ENCODE assay signal across 10 cellular contexts in genomic region chr7:140624903-140625558, GRCh38. TPM values are rescaled to one million over a fixed set of nuclear protein-coding genes. Genes with fewer than 3 reads are reported as not detected.
DNase-seq lines count a peak whose midpoint lies in the region; ATAC-seq, FAIRE-seq and TF ChIP-seq lines count a peak whose summit lies in the region.
"Not testable (repeated sequence)": the region's sequence is repeated elsewhere in the genome, so short reads cannot be mapped to it uniquely, and the experiment has no call there.
"Had no signal": no experiment of that assay in that cellular context is flagged by ENCODE, and none has a peak within 500 bp of the region (broad histone marks: within the 10 kb centered on the region; RNA-seq: fewer than 3 reads in every experiment).

No MANE protein-coding gene starts in this region.

- H2AK5ac ChIP-seq in trophoblast cell (ENCODE audit: low read length) = not testable (repeated sequence)

- not testable (repeated sequence) for H3K36me3 Mint-ChIP-seq in astrocyte (ENCODE audit: low read depth, unreplicated experiment); endothelial cell (ENCODE audit: low read depth, unreplicated experiment); mesothelial cell of epicardium

- not testable (repeated sequence) for ATAC-seq in heart left ventricle

- peak overlapping the region; percentile 89 for H4K91ac ChIP-seq in trophoblast cell (ENCODE audit: low read depth, low read length)

- H3K79me1 ChIP-seq in trophoblast cell (ENCODE audit: low read length) = peaks cover 22% of the 10 kb centered on the region

- FAIRE-seq in astrocyte (lab: Jason Lieb, UNC) = not testable (repeated sequence)

- not testable (repeated sequence) for H3K79me2 ChIP-seq in PC-9 (ENCODE audit: low read depth); astrocyte (ENCODE audit: insufficient read depth, low read length); trophoblast cell (ENCODE audit: control insufficient read depth, insufficient read depth, low read length, poor library complexity)

- peak overlapping the region; percentile 78 for H2BK5ac ChIP-seq in trophoblast cell (ENCODE audit: low read depth, low read length, poor library complexity)

- CTCF ChIA-PET in PC-9 (lab: Charles Lee) = interaction anchor here (0.6 to 1.0 kb wide), 5 partner anchors 28 to 1159 kb away, joined by 3 to 6 read pairs (median 3); no protein-coding TSS in a partner anchor

- not testable (repeated sequence) for H3K4me3 Mint-ChIP-seq in astrocyte (ENCODE audit: unreplicated experiment); endothelial cell (ENCODE audit: unreplicated experiment); mesothelial cell of epicardium

- BruUV-seq in PC-9 (replicated peaks; lab: Mats Ljungman, UMichigan) = not testable (repeated sequence)

- not testable (repeated sequence) for H3K27me3 Mint-ChIP-seq in astrocyte (ENCODE audit: low read depth, unreplicated experiment); endothelial cell (ENCODE audit: unreplicated experiment); mesothelial cell of epicardium (ENCODE audit: low read depth)

- TF ChIP-seq CTCF in PC-9 (conservative IDR thresholded peaks at IDR 0.05); astrocyte (IDR thresholded peaks at IDR 0.05; ENCODE audit: insufficient read depth, low read depth, low read length); endothelial cell (IDR thresholded peaks at IDR 0.05; ENCODE audit: unreplicated experiment); heart left ventricle (IDR thresholded peaks at IDR 0.05); mesothelial cell of epicardium (IDR thresholded peaks at IDR 0.05; ENCODE audit: unreplicated experiment): not testable (repeated sequence)

- peak overlapping the region; percentile 81 for H2BK120ac ChIP-seq in trophoblast cell (ENCODE audit: insufficient read depth, low read length, poor library complexity)

- H3K14ac ChIP-seq in trophoblast cell (ENCODE audit: low read length) = peak overlapping the region; percentile 64

- H3K4me1 Mint-ChIP-seq in astrocyte (ENCODE audit: low read depth, unreplicated experiment) (peaks cover 30% of the 10 kb centered on the region), endothelial cell (ENCODE audit: unreplicated experiment) (peaks cover 25% of the 10 kb centered on the region), mesothelial cell of epicardium (peaks cover 34% of the 10 kb centered on the region)

- WGBS in heart left ventricle, 4 donors = 88 to 95% (median 93%) methylated on average over 17 of the region's 17 CpGs
- no CpG with 5 or more reads among the region's 17 CpGs for WGBS in trophoblast cell (ENCODE audit: extremely low coverage, insufficient coverage, insufficient read length)

- peak; percentile 55 for DNase-seq in ELF-1 (ENCODE audit: low read depth, low spot score)
- not testable (repeated sequence) for DNase-seq in PC-9; astrocyte (ENCODE audit: low read depth); endothelial cell (ENCODE audit: low spot score); mesothelial cell of epicardium (ENCODE audit: low spot score in 2 of 2, unreplicated experiment in 2 of 2)
- peak in 1 of 5 donors; percentile 13 for DNase-seq in heart left ventricle
- DNase-seq in trophoblast cell = peak; percentile 84 to 94

- H4K20me1 ChIP-seq in PC-9 (ENCODE audit: insufficient read depth); astrocyte (ENCODE audit: insufficient read depth, low read length): not testable (repeated sequence)

- H2AFZ ChIP-seq in PC-9; astrocyte (ENCODE audit: low read depth, low read length); trophoblast cell (ENCODE audit: insufficient read depth, low read length, poor library complexity): not testable (repeated sequence)

- intact Hi-C loops in PC-9 (cut with micrococcal nuclease; ENCODE audit: unreplicated experiment); heart left ventricle (cut with DNase I): not testable (repeated sequence)

- peak overlapping the region; percentile 38 for H3K4me2 ChIP-seq in PC-9
- H3K4me2 ChIP-seq in astrocyte (ENCODE audit: low read length); trophoblast cell (ENCODE audit: low read length): not testable (repeated sequence)

- not testable (repeated sequence) for TF ChIP-seq POLR2A in heart left ventricle (IDR thresholded peaks at IDR 0.05)

- POLR2A ChIA-PET in PC-9 (lab: Charles Lee; ENCODE audit: unreplicated experiment) = interaction anchor here (0.6 to 0.9 kb wide), 4 partner anchors 16 to 139 kb away, joined by 3 to 26 read pairs (median 7); partner anchors contain the start of gene DENND2A

- not testable (repeated sequence) for H4K12ac ChIP-seq in trophoblast cell (ENCODE audit: low read depth, low read length)

- not testable (repeated sequence) for H3K9me3 Mint-ChIP-seq in astrocyte (ENCODE audit: unreplicated experiment); endothelial cell (ENCODE audit: unreplicated experiment); mesothelial cell of epicardium

- not testable (repeated sequence) for H3K36me3 ChIP-seq in PC-9 (ENCODE audit: low read depth); astrocyte (ENCODE audit: insufficient read depth, low read length); heart left ventricle; trophoblast cell (ENCODE audit: control insufficient read depth in 1 of 2, insufficient read depth in 2 of 2, low read length in 2 of 2); subcutaneous abdominal adipose tissue (ENCODE audit: control insufficient read depth in 5 of 5, insufficient read depth in 5 of 5, low read length in 5 of 5)

- H3K9me2 ChIP-seq in PC-9 (ENCODE audit: insufficient read depth) = not testable (repeated sequence)

- H3K27me3 ChIP-seq in PC-9 (ENCODE audit: insufficient read depth, low read depth); astrocyte (ENCODE audit: insufficient read depth, low read length); heart left ventricle; trophoblast cell (ENCODE audit: insufficient read depth, low read length); subcutaneous abdominal adipose tissue (ENCODE audit: control insufficient read depth in 5 of 5, insufficient read depth in 4 of 5, low read length in 5 of 5): not testable (repeated sequence)

- H3K4ac ChIP-seq in trophoblast cell (ENCODE audit: low read depth, low read length) = peak overlapping the region; percentile 71

- peak overlapping the region; percentile 79 for H3K27ac ChIP-seq in PC-9
- peak overlapping the region; percentile 90 for H3K27ac ChIP-seq in astrocyte (ENCODE audit: low read depth, low read length)
- peak overlapping the region in 11 of 12 donors; percentile 15 to 89 (median 76) for H3K27ac ChIP-seq in heart left ventricle
- peak overlapping the region; percentile 73 for H3K27ac ChIP-seq in trophoblast cell (ENCODE audit: low read depth, low read length)
- peak overlapping the region; percentile 35 for H3K27ac ChIP-seq in subcutaneous abdominal adipose tissue (ENCODE audit: low read depth, low read length)

- peak overlapping the region; percentile 69 for H3K9ac ChIP-seq in astrocyte (ENCODE audit: low read length)
- not testable (repeated sequence) for H3K9ac ChIP-seq in trophoblast cell (ENCODE audit: low read length); subcutaneous abdominal adipose tissue (ENCODE audit: low read length in 5 of 5)

- not testable (repeated sequence) for H3K9me3 ChIP-seq in PC-9 (ENCODE audit: insufficient read depth, low read depth); astrocyte (ENCODE audit: insufficient read depth, low read depth, low read length); heart left ventricle; trophoblast cell (ENCODE audit: insufficient read depth, low read depth, low read length); subcutaneous abdominal adipose tissue (ENCODE audit: control insufficient read depth in 5 of 5, low read length in 5 of 5)

- peak overlapping the region; percentile 84 for H2BK12ac ChIP-seq in trophoblast cell (ENCODE audit: low read length)

- not testable (repeated sequence) for H3K23ac ChIP-seq in trophoblast cell (ENCODE audit: low read length)

- H3K4me1 ChIP-seq in PC-9 (replicated peaks; ENCODE audit: insufficient read depth) (peaks cover 76% of the 10 kb centered on the region), astrocyte (ENCODE audit: insufficient read depth, low read length) (peaks cover 41% of the 10 kb centered on the region), heart left ventricle (peaks cover 0 to 59% (median 30%) of the 10 kb centered on the region in 12 donors), trophoblast cell (ENCODE audit: control insufficient read depth in 1 of 2, insufficient read depth in 2 of 2, low read length in 2 of 2) (peaks cover 18 to 23% of the 10 kb centered on the region in 2 experiments), subcutaneous abdominal adipose tissue (ENCODE audit: control insufficient read depth in 5 of 5, insufficient read depth in 5 of 5, low read length in 5 of 5) (peaks cover 9 to 55% (median 29%) of the 10 kb centered on the region in 5 donors)

- H3K27ac Mint-ChIP-seq in astrocyte (ENCODE audit: unreplicated experiment) (peak overlapping the region; percentile 99), endothelial cell (ENCODE audit: unreplicated experiment) (peak overlapping the region; percentile 30), mesothelial cell of epicardium (peak overlapping the region; percentile 98)

- H3K4me3 ChIP-seq in PC-9; astrocyte (ENCODE audit: insufficient read depth, low read depth, low read length); heart left ventricle; trophoblast cell (ENCODE audit: low read depth, low read length); subcutaneous abdominal adipose tissue (ENCODE audit: low read depth in 1 of 5, low read length in 5 of 5): not testable (repeated sequence)

- peaks cover 73% of the 10 kb centered on the region for H3F3A ChIP-seq in PC-9 (ENCODE audit: insufficient read depth, low read depth)

- peak overlapping the region; percentile 62 for H3K18ac ChIP-seq in trophoblast cell (ENCODE audit: low read length)

- peak overlapping the region; percentile 22 for H4K8ac ChIP-seq in trophoblast cell (ENCODE audit: low read depth, low read length)

RNA-seq across cellular contexts. Expression of gene DENND2A, which starts 15.6 kb away (rescaled TPM):
- 3.7 and 4.2 TPM in 2 replicates for total RNA-seq in PC-9 (2021)
- total RNA-seq in astrocyte = 41.7 and 42.1 TPM in 2 replicates
- total RNA-seq in endothelial cell (ENCODE audit: unreplicated experiment) = 41.0 TPM
- total RNA-seq in heart left ventricle = 10 to 100 TPM in 6 of 9 donors, 1 to 10 TPM in 3; 6.7 to 17.9 (median 10.8) TPM
- polyA plus RNA-seq in heart left ventricle = 1 to 10 TPM; 4.6 to 6.2 TPM
- total RNA-seq in mesothelial cell of epicardium = 31.9 to 38.0 TPM (median 32.3 TPM) in 3 replicates
- polyA plus RNA-seq in trophoblast cell (2013) = 16.2 and 17.5 TPM in 2 replicates
- total RNA-seq: Calu3 had no signal
- polyA plus RNA-seq: IgD-negative memory B cell had no signal

RNA-seq across cellular contexts. Expression of gene ADCK2, which starts 47.7 kb away (rescaled TPM):
- total RNA-seq in PC-9 (2021) = 35.3 and 41.7 TPM in 2 replicates
- total RNA-seq in astrocyte = 11.5 and 12.4 TPM in 2 replicates
- 37.6 TPM for total RNA-seq in endothelial cell (ENCODE audit: unreplicated experiment)
- 10 to 100 TPM in 6 of 9 donors, 1 to 10 TPM in 3; 6.8 to 18.3 (median 10.5) TPM for total RNA-seq in heart left ventricle
- 10 to 100 TPM in 1 of 2 donors, 1 to 10 TPM in 1; 5.3 to 15.4 TPM for polyA plus RNA-seq in heart left ventricle
- total RNA-seq in mesothelial cell of epicardium = 24.9 to 28.8 TPM (median 26.6 TPM) in 3 replicates
- 23.9 and 24.8 TPM in 2 replicates for polyA plus RNA-seq in trophoblast cell (2013)

Comparison
In these comparisons a context has a peak if more than half of its experiments do, and no peak if none do; other contexts are left out.
1. H3K27ac ChIP-seq: peak in every context shown above with its lines; median percentile 90 in astrocyte; 79 in PC-9; 76 in heart left ventricle; 73 in trophoblast cell; 35 in subcutaneous abdominal adipose tissue.
2. H3K27ac Mint-ChIP-seq: peak in every context shown above with its lines; median percentile 99 in astrocyte; 98 in mesothelial cell of epicardium; 30 in endothelial cell.